Comparison of ENCODE assay signal across 13 cellular contexts in the genomic region with DNA sequence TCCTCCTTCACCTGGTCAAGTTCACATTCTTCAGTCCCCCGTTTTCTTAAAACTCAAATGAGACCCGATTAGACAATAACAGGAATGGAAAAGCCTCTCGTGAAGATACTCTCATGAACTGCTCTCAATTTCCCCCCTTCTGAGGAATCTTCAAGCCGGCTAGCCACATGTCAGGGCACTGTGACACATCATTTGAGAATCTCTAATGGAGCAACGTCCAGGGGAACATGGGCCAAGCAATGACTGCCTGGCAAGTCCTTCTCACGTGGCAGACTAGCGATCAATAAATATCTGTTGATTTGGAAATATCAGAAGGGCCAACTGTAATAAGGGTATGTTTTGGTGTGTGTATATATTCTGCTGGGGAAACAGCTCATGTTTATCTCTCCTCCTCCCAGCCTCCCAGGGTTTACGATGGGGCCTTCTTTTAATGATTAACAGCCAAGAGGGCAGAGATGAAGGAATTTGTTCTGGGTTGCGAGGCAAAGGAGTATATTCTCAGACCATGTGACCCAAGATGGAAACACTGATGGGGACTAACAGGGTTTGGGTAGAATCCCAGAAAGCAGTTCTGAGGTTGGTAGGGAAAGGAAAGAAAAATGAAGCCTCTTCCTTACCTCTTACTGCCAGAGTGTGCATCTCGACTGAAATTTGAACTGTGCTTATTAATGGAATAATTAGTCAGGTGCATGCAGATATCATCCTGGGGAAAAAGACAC. TPM values are rescaled to one million over a fixed set of nuclear protein-coding genes. Genes with fewer than 3 reads are reported as not detected.
DNase-seq lines count a peak whose midpoint lies in the region; ATAC-seq and TF ChIP-seq lines count a peak whose summit lies in the region.
"Had no signal": no experiment of that assay in that cellular context is flagged by ENCODE, and none has a peak within 500 bp of the region (broad histone marks: within the 10 kb centered on the region; RNA-seq: fewer than 3 reads in every experiment).

No MANE protein-coding gene starts in this region.

- peak overlapping the region; percentile 91 for H2BK5ac ChIP-seq in mesenchymal stem cell (ENCODE audit: low read depth, low read length, poor library complexity, severe bottlenecking)

- no peak overlapping the region for H4K91ac ChIP-seq in mesenchymal stem cell (ENCODE audit: low read length)

- H2BK15ac ChIP-seq in mesenchymal stem cell (ENCODE audit: low read depth, poor library complexity, severe bottlenecking) = peak overlapping the region; percentile 78

- no peaks in the 10 kb centered on the region for H3K36me3 Mint-ChIP-seq in activated naive CD8-positive, alpha-beta T cell treated with anti-CD3 and anti-CD28 coated beads, Interleukin-2, amount 50 U/mL, for 24 hours (ENCODE audit: low read depth)
- H3K36me3 Mint-ChIP-seq: CD14-positive monocyte had no signal

- peaks cover 39% of the 10 kb centered on the region for H3K27me3 Mint-ChIP-seq in activated naive CD8-positive, alpha-beta T cell treated with anti-CD3 and anti-CD28 coated beads, Interleukin-2, amount 50 U/mL, for 24 hours

- H3K9me3 ChIP-seq in AG04450 (ENCODE audit: control insufficient read depth, insufficient read depth, low read length) (no peaks in the 10 kb centered on the region), mesenchymal stem cell (ENCODE audit: control insufficient read depth, low read length) (no peaks in the 10 kb centered on the region)

- no peak overlapping the region for H4K8ac ChIP-seq in mesenchymal stem cell (ENCODE audit: low read length)

- no peak for TF ChIP-seq CTCF in AG04450 (IDR thresholded peaks at IDR 0.05; ENCODE audit: low read depth, low read length)
- no peak for TF ChIP-seq CTCF in choroid plexus epithelial cell (conservative IDR thresholded peaks at IDR 0.05; ENCODE audit: low read depth, low read length)

- peak overlapping the region; percentile 57 for H2AK5ac ChIP-seq in mesenchymal stem cell (ENCODE audit: low read length, severe bottlenecking)

- ATAC-seq in activated naive CD8-positive, alpha-beta T cell treated with anti-CD3 and anti-CD28 coated beads, Interleukin-2, amount 50 U/mL, for 24 hours = no peak
- no peak for ATAC-seq in GM21529 (IDR thresholded peaks at IDR 0.05; ENCODE audit: unreplicated experiment)
- ATAC-seq: GM12878 had no signal

- H2BK120ac ChIP-seq in mesenchymal stem cell (ENCODE audit: low read depth, low read length) = peak overlapping the region; percentile 67

- POLR2A ChIA-PET in AG04450 (lab: Yijun Ruan, JAX) = interaction anchor here (0.7 kb wide), 1 partner anchor 92 kb away, joined by 3 read pairs; no protein-coding TSS in a partner anchor

- peak overlapping the region; percentile 57 for H3K27ac ChIP-seq in AG04450 (ENCODE audit: low read depth, low read length)
- H3K27ac ChIP-seq in mesenchymal stem cell (ENCODE audit: low read length, poor library complexity, severe bottlenecking) = peak overlapping the region; percentile 92

- H3K9ac ChIP-seq in mesenchymal stem cell (ENCODE audit: low read length) = peak overlapping the region; percentile 61

- peaks cover 18% of the 10 kb centered on the region for H3K4me1 Mint-ChIP-seq in activated naive CD8-positive, alpha-beta T cell treated with anti-CD3 and anti-CD28 coated beads, Interleukin-2, amount 50 U/mL, for 24 hours

- peak overlapping the region; percentile 0 to 69 for H3K18ac ChIP-seq in mesenchymal stem cell (ENCODE audit: low read depth in 1 of 2, low read length in 2 of 2)

- no peaks in the 10 kb centered on the region for H3K79me1 ChIP-seq in mesenchymal stem cell (replicated peaks; ENCODE audit: low read length, poor library complexity, severe bottlenecking)

- H3K4me3 ChIP-seq in AG04450 (ENCODE audit: low read depth, low read length) = no peak overlapping the region
- H3K4me3 ChIP-seq in choroid plexus epithelial cell (ENCODE audit: low read depth, low read length) = no peak overlapping the region
- peak overlapping the region in 1 of 2 experiments; percentile 41 for H3K4me3 ChIP-seq in mesenchymal stem cell (ENCODE audit: insufficient read depth in 1 of 2, low read depth in 1 of 2, low read length in 2 of 2)
- H3K4me3 ChIP-seq: GM12878, lung had no signal

- no peak overlapping the region for H3K4me3 Mint-ChIP-seq in activated naive CD8-positive, alpha-beta T cell treated with anti-CD3 and anti-CD28 coated beads, Interleukin-2, amount 50 U/mL, for 24 hours

- H3K4me2 ChIP-seq in mesenchymal stem cell (ENCODE audit: low read length, poor library complexity, severe bottlenecking) = peak overlapping the region; percentile 7

- H3K27me3 ChIP-seq in AG04450 (ENCODE audit: control insufficient read depth, insufficient read depth, low read length) (peaks cover 24% of the 10 kb centered on the region), mesenchymal stem cell (ENCODE audit: control insufficient read depth in 1 of 2, insufficient read depth in 1 of 2, low read length in 2 of 2) (peaks cover 2 to 16% of the 10 kb centered on the region in 2 experiments)

- H3K4ac ChIP-seq in mesenchymal stem cell (ENCODE audit: low read depth in 1 of 2, low read length in 2 of 2) = peak overlapping the region in 1 of 2 experiments; percentile 70

- H3K27ac Mint-ChIP-seq in activated naive CD8-positive, alpha-beta T cell treated with anti-CD3 and anti-CD28 coated beads, Interleukin-2, amount 50 U/mL, for 24 hours = no peak overlapping the region

- CTCF ChIA-PET in AG04450 (lab: Charles Lee) = interaction anchor here (1.1 to 1.6 kb wide), 3 partner anchors 9 to 117 kb away, joined by 3 to 8 read pairs (median 4); no protein-coding TSS in a partner anchor

- H3K36me3 ChIP-seq in mesenchymal stem cell (ENCODE audit: control insufficient read depth in 1 of 2, insufficient read depth in 2 of 2, low read depth in 1 of 2, low read length in 2 of 2) = no peaks in the 10 kb centered on the region

- DNase-seq in AG04450 (ENCODE audit: low read depth, low spot score) (peak; percentile 26), HT-29 (ENCODE audit: low spot score) (peak; percentile 94), choroid plexus epithelial cell (ENCODE audit: low read depth) (peak; percentile 73), mesenchymal stem cell (peak; percentile 94), SIG-M5 treated with dmso at 0.1 percent for 504 hours (lab: John Stamatoyannopoulos, UW; ENCODE audit: unreplicated experiment) (no peak), SKM-1 (lab: John Stamatoyannopoulos, UW; ENCODE audit: unreplicated experiment) (no peak)
- no peak for DNase-seq in activated naive CD8-positive, alpha-beta T cell treated with anti-CD3 and anti-CD28 coated beads, Interleukin-2, amount 50 U/mL, for 24 hours
- DNase-seq: NK-92 treated with Interleukin-12 subunit alpha and Interleukin-12 subunit beta, amount 100 ng/mL, for 24 hours; stimulated activated naive CD4-positive, alpha-beta T cell treated with Interleukin-2 at 50 U/mL for 16 hours had no signal

- no peaks in the 10 kb centered on the region for H3K9me3 Mint-ChIP-seq in activated naive CD8-positive, alpha-beta T cell treated with anti-CD3 and anti-CD28 coated beads, Interleukin-2, amount 50 U/mL, for 24 hours
- H3K9me3 Mint-ChIP-seq: CD14-positive monocyte had no signal

- H3K23ac ChIP-seq in mesenchymal stem cell (ENCODE audit: low read length in 2 of 2) = no peak overlapping the region

- WGBS in mesenchymal stem cell = 27% methylated on average over 10 of the region's 10 CpGs

- H2BK12ac ChIP-seq in mesenchymal stem cell (ENCODE audit: low read length in 2 of 2) = peak overlapping the region in 1 of 2 experiments; percentile 46

- H2AFZ ChIP-seq in mesenchymal stem cell (ENCODE audit: low read depth, low read length) = no peak overlapping the region

- H3K4me1 ChIP-seq in mesenchymal stem cell (ENCODE audit: control insufficient read depth, insufficient read depth, low read depth, low read length) = peaks cover 28% of the 10 kb centered on the region

- no peak overlapping the region for H3K14ac ChIP-seq in mesenchymal stem cell (ENCODE audit: low read length in 2 of 2)

RNA-seq across cellular contexts. Expression of a gene that starts 21.4 kb away (rescaled TPM):
- 0.04 and 0.06 TPM in 2 replicates for polyA plus RNA-seq in AG04450 (2011; rRNA removed)
- not detected in 2 replicates for polyA minus RNA-seq in AG04450 (2011; rRNA and poly(A)+ RNA removed)
- 0.05 and 0.36 TPM in 2 replicates for total RNA-seq in HT-29 (2014; rRNA removed; shearing (Covaris generic))
- polyA plus RNA-seq in mesenchymal stem cell (2013, experiment 1 of 2) = 1.9 TPM
- polyA plus RNA-seq in mesenchymal stem cell (2013, experiment 2 of 2) = 1.7 TPM
- polyA plus RNA-seq: CD14-positive monocyte had no signal

RNA-seq across cellular contexts. Expression of a gene that starts 35.2 kb away (rescaled TPM):
- 102 and 130 TPM in 2 replicates for polyA plus RNA-seq in AG04450 (2011; rRNA removed)
- polyA minus RNA-seq in AG04450 (2011; rRNA and poly(A)+ RNA removed) = 71.0 and 118 TPM in 2 replicates
- total RNA-seq in HT-29 (2014; rRNA removed; shearing (Covaris generic)) = 8.1 and 11.0 TPM in 2 replicates
- polyA plus RNA-seq in mesenchymal stem cell (2013, experiment 1 of 2) = 89.1 TPM
- 88.4 TPM for polyA plus RNA-seq in mesenchymal stem cell (2013, experiment 2 of 2)

Comparison
In these comparisons a context has a peak if more than half of its experiments do, and no peak if none do; other contexts are left out.
1. DNase-seq: peak in AG04450 (single experiment), HT-29 (single experiment), choroid plexus epithelial cell (single experiment) and mesenchymal stem cell (single experiment); none in activated naive CD8-positive, alpha-beta T cell treated with anti-CD3 and anti-CD28 coated beads, Interleukin-2, amount 50 U/mL, for 24 hours (single experiment), SIG-M5 treated with dmso at 0.1 percent for 504 hours (single experiment) and SKM-1 (single experiment).